11 cellular contexts compared by ENCODE assay signal in genomic region chr11:110435780-110436717, GRCh38. TPM values are rescaled to one million over a fixed set of nuclear protein-coding genes. Genes with fewer than 3 reads are reported as not detected.
DNase-seq lines count a peak whose midpoint lies in the region; ATAC-seq and TF ChIP-seq lines count a peak whose summit lies in the region.
"Had no signal": no experiment of that assay in that cellular context is flagged by ENCODE, and none has a peak within 500 bp of the region (broad histone marks: within the 10 kb centered on the region; RNA-seq: fewer than 3 reads in every experiment).

No MANE protein-coding gene starts in this region.

- H3K4me3 ChIP-seq in adrenal gland, result peak overlapping the region in 1 of 4 donors; percentile 36
- no peak overlapping the region for H3K4me3 ChIP-seq in PC-9
- H3K4me3 ChIP-seq in CD4-positive, alpha-beta memory T cell (ENCODE audit: low read length in 2 of 2), result no peak overlapping the region

- ATAC-seq in GM19023 (IDR thresholded peaks at IDR 0.05; ENCODE audit: unreplicated experiment) (peak; percentile 53), HG02870 (IDR thresholded peaks at IDR 0.05; ENCODE audit: unreplicated experiment) (peak; percentile 63)

- peak in 1 of 7 donors; percentile 60 for DNase-seq in adrenal gland
- peak; percentile 4 for DNase-seq in retina
- no peak for DNase-seq in NCI-H1436 (lab: John Stamatoyannopoulos, UW)
- DNase-seq in NCI-H1092 treated with DMSO at 0.1 percent for 48 hours (lab: John Stamatoyannopoulos, UW), result no peak
- no peak for DNase-seq in PC-9
- no peak for DNase-seq in CD4-positive, alpha-beta memory T cell
- DNase-seq: GDM1, HCEC 1CT had no signal

- TF ChIP-seq CTCF in adrenal gland (IDR thresholded peaks at IDR 0.05) (no peak), PC-9 (conservative IDR thresholded peaks at IDR 0.05) (no peak)

- H3K4me3 Mint-ChIP-seq in CD4-positive, alpha-beta memory T cell, result no peak overlapping the region
- H3K4me3 Mint-ChIP-seq: neural crest cell had no signal

- no peak overlapping the region for H3K27ac Mint-ChIP-seq in CD4-positive, alpha-beta memory T cell

- H4K20me1 ChIP-seq in PC-9 (ENCODE audit: insufficient read depth), result peaks cover 18% of the 10 kb centered on the region; the same call in 1 of the 2 replicates

- 31 to 45% (median 35%) methylated on average over 8 of the region's 8 CpGs for WGBS in adrenal gland, 4 donors

- H3K27me3 ChIP-seq in adrenal gland (no peaks in the 10 kb centered on the region), PC-9 (ENCODE audit: insufficient read depth, low read depth) (no peaks in the 10 kb centered on the region)
- no peaks in the 10 kb centered on the region for H3K27me3 ChIP-seq in CD4-positive, alpha-beta memory T cell (ENCODE audit: insufficient read depth, low read length)

- intact Hi-C loops in adrenal gland (cut with DNase I) (no loop called here), PC-9 (cut with micrococcal nuclease; ENCODE audit: unreplicated experiment) (loop anchor here (10.0 kb wide), 1 partner anchor 181 kb away; no protein-coding TSS in a partner anchor)
- intact Hi-C loops in CD4-positive, alpha-beta memory T cell (cut with micrococcal nuclease), result loop anchor here (1.0 kb wide), 1 partner anchor 794 kb away; no protein-coding TSS in a partner anchor

- peaks cover 35 to 40% of the 10 kb centered on the region in 2 donors for H3K36me3 Mint-ChIP-seq in CD4-positive, alpha-beta memory T cell

- peaks cover 77% of the 10 kb centered on the region for H3K79me2 ChIP-seq in PC-9 (ENCODE audit: low read depth)

- CTCF ChIA-PET in PC-9 (lab: Charles Lee), result interaction anchor here (0.6 kb wide), 2 partner anchors 794 to 850 kb away, joined by 3 read pairs; no protein-coding TSS in a partner anchor
- CTCF ChIA-PET in CD4-positive, alpha-beta memory T cell (lab: Charles Lee; ENCODE audit: partially characterized antibody), result interaction anchor here (0.9 to 7.5 kb wide), 21 partner anchors 11 to 1011 kb away, joined by 3 to 166 read pairs (median 7); partner anchors contain the start of gene RDX

- no peak overlapping the region for H3K4me2 ChIP-seq in PC-9

- H3K27ac ChIP-seq in adrenal gland (peak overlapping the region in 3 of 5 donors; percentile 67 to 98 (median 70)), PC-9 (no peak overlapping the region)
- H3K27ac ChIP-seq in CD4-positive, alpha-beta memory T cell (ENCODE audit: low read depth, low read length), result no peak overlapping the region

- no peaks in the 10 kb centered on the region for H3K9me2 ChIP-seq in PC-9 (ENCODE audit: insufficient read depth)

- peaks cover 0 to 1% (median 0%) of the 10 kb centered on the region in 8 donors for H3K9me3 Mint-ChIP-seq in CD4-positive, alpha-beta memory T cell

- H3K4me1 Mint-ChIP-seq in CD4-positive, alpha-beta memory T cell, result peaks cover 41 to 67% (median 53%) of the 10 kb centered on the region in 4 donors

- POLR2A ChIA-PET in PC-9 (lab: Charles Lee; ENCODE audit: unreplicated experiment), result no interaction called here
- POLR2A ChIA-PET in CD4-positive, alpha-beta memory T cell (lab: Charles Lee; ENCODE audit: partially characterized antibody), result interaction anchor here (1.3 kb wide), 1 partner anchor 63 kb away, joined by 5 read pairs; no protein-coding TSS in a partner anchor

- H3K4me1 ChIP-seq in adrenal gland (replicated peaks in 1 of 2), result peaks cover 39 to 59% of the 10 kb centered on the region in 2 donors
- peaks cover 30% of the 10 kb centered on the region for H3K4me1 ChIP-seq in PC-9 (replicated peaks; ENCODE audit: insufficient read depth)
- peaks cover 39% of the 10 kb centered on the region for H3K4me1 ChIP-seq in CD4-positive, alpha-beta memory T cell (ENCODE audit: insufficient read depth, low read length)

- peaks cover 9% of the 10 kb centered on the region; the same call in 1 of the 2 replicates for H3F3A ChIP-seq in PC-9 (ENCODE audit: insufficient read depth, low read depth)

- no TSS peak for BruUV-seq in PC-9 (replicated peaks; lab: Mats Ljungman, UMichigan)

- no peaks in the 10 kb centered on the region for H3K27me3 Mint-ChIP-seq in CD4-positive, alpha-beta memory T cell

- H3K9me3 ChIP-seq in adrenal gland (replicated peaks in 1 of 3) (no peaks in the 10 kb centered on the region), PC-9 (ENCODE audit: insufficient read depth, low read depth) (0 out of 2 replicates have a peak, but pooled peaks cover 6% of the 10 kb centered on the region)
- no peaks in the 10 kb centered on the region for H3K9me3 ChIP-seq in CD4-positive, alpha-beta memory T cell (ENCODE audit: control insufficient read depth in 1 of 2, low read length in 2 of 2)

- peaks cover 0 to 36% of the 10 kb centered on the region in 2 donors for H3K36me3 ChIP-seq in adrenal gland (replicated peaks in 1 of 2)
- peaks cover 28% of the 10 kb centered on the region for H3K36me3 ChIP-seq in PC-9 (ENCODE audit: low read depth)
- H3K36me3 ChIP-seq in CD4-positive, alpha-beta memory T cell (ENCODE audit: insufficient read depth, low read length), result peaks cover 6% of the 10 kb centered on the region

- no peak for TF ChIP-seq POLR2A in adrenal gland (IDR thresholded peaks at IDR 0.05)

- H2AFZ ChIP-seq in PC-9, result no peak overlapping the region

RNA-seq across cellular contexts. Expression of gene FDX1, which starts 6.3 kb away (rescaled TPM):
- 1,000 to 10,000 TPM in 1 of 8 donors, 100 to 1,000 TPM in 7; 124 to 1,285 (median 315) TPM for total RNA-seq in adrenal gland
- polyA plus RNA-seq in adrenal gland, result 1,000 to 10,000 TPM in 1 of 3 donors, 100 to 1,000 TPM in 1, 10 to 100 TPM in 1; 51.1 to 1,586 (median 165) TPM
- total RNA-seq in PC-9 (2021), result 10.5 and 11.9 TPM in 2 replicates
- total RNA-seq in CD4-positive, alpha-beta memory T cell, result 10 to 100 TPM; 10.7 to 12.4 TPM
- polyA plus RNA-seq in CD4-positive, alpha-beta memory T cell, result 10 to 100 TPM; 20.1 to 25.5 TPM

Comparison
In these comparisons a context has a peak if more than half of its experiments do, and no peak if none do; other contexts are left out.
1. H3K27ac ChIP-seq: peak in adrenal gland (3 of 5); none in PC-9 (single experiment) and CD4-positive, alpha-beta memory T cell (single experiment).
2. intact Hi-C loops: an anchor here in PC-9 (10.0 kb wide) and CD4-positive, alpha-beta memory T cell (1.0 kb wide); none called in adrenal gland.